Comparison of ENCODE assay signal across 16 cellular contexts in the genomic region with DNA sequence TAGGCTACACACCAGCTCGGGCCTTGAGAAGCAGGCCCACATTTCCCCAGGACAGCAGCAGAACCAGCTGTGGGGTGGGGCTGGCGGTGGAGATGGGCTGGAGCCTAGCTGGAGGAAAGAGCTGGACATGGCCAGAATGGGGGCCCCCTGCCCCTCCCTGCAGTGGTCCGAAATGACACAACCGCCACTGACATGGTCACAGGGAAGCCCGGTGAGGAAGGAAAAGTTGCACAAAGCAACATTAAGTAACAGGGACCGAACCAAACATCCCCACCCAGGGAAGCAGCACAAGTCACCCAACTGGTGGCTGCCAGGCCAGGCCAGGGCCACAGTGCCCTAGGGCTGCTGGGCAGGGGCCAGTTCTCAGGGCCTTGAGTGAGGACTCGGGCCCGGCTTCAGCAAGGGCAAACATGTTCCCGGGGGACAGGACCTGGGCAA. TPM values are rescaled to one million over a fixed set of nuclear protein-coding genes. Genes with fewer than 3 reads are reported as not detected.
A peak's percentile ranks its signal among the peaks of the same experiment; 100 is the strongest.
DNase-seq lines count a peak whose midpoint lies in the region; ATAC-seq and TF ChIP-seq lines count a peak whose summit lies in the region.
"Had no signal": no experiment of that assay in that cellular context is flagged by ENCODE, and none has a peak within 500 bp of the region (broad histone marks: within the 10 kb centered on the region; RNA-seq: fewer than 3 reads in every experiment).

No MANE protein-coding gene starts in this region.

- H4K91ac ChIP-seq in neuronal stem cell (ENCODE audit: low read depth, low read length, poor library complexity), result no peak overlapping the region

- no peak overlapping the region for H3K4me3 ChIP-seq in neuronal stem cell (ENCODE audit: low read length in 2 of 2)
- no peak overlapping the region for H3K4me3 ChIP-seq in upper lobe of right lung
- H3K4me3 ChIP-seq: thyroid gland had no signal

- intact Hi-C loops in left cardiac atrium (cut with DNase I), result loop anchor here (10.0 kb wide), 1 partner anchor 423 kb away; the partner anchor contains the start of gene CDH23 (in 2 of the 2)
- intact Hi-C loops in upper lobe of right lung (cut with DNase I), result loop anchor here (10.0 kb wide), 1 partner anchor 433 kb away; no protein-coding TSS in a partner anchor

- H3K27me3 ChIP-seq in neuronal stem cell (ENCODE audit: control insufficient read depth in 3 of 3, insufficient read depth in 3 of 3, low read depth in 1 of 3, low read length in 3 of 3) (no peaks in the 10 kb centered on the region), upper lobe of right lung (no peaks in the 10 kb centered on the region)
- H3K27me3 ChIP-seq: thyroid gland had no signal

- no peak overlapping the region for H4K8ac ChIP-seq in neuronal stem cell (ENCODE audit: low read depth, low read length)

- H3K4ac ChIP-seq in neuronal stem cell (ENCODE audit: low read length), result no peak overlapping the region

- H2BK5ac ChIP-seq in neuronal stem cell (ENCODE audit: low read length), result peak overlapping the region; percentile 15

- no peaks in the 10 kb centered on the region for H3K27me3 Mint-ChIP-seq in activated T-cell treated with anti-CD3 and anti-CD28 coated beads, Interleukin-2, amount 50 U/mL, for 24 hours
- H3K27me3 Mint-ChIP-seq in activated T-cell treated with anti-CD3 and anti-CD28 coated beads, Interleukin-2, amount 50 U/mL, for 72 hours (ENCODE audit: low read depth), result no peaks in the 10 kb centered on the region
- no peaks in the 10 kb centered on the region for H3K27me3 Mint-ChIP-seq in WTC11 (ENCODE audit: low read depth)
- H3K27me3 Mint-ChIP-seq: activated CD4-positive, alpha-beta memory T cell treated with anti-CD3 and anti-CD28 coated beads for 36 hours; CD4-positive, CD25-positive, alpha-beta regulatory T cell had no signal

- peak overlapping the region; percentile 23 for H3K23ac ChIP-seq in neuronal stem cell (ENCODE audit: low read depth, low read length, poor library complexity)

- H2BK12ac ChIP-seq in neuronal stem cell (ENCODE audit: low read length), result no peak overlapping the region

- H3K18ac ChIP-seq in neuronal stem cell (ENCODE audit: low read length), result no peak overlapping the region

- DNase-seq in activated T-cell treated with anti-CD3 and anti-CD28 coated beads, Interleukin-2, amount 50 U/mL, for 24 hours, result no peak
- no peak for DNase-seq in activated T-cell treated with anti-CD3 and anti-CD28 coated beads, Interleukin-2, amount 50 U/mL, for 72 hours
- DNase-seq in left cardiac atrium (peak; percentile 61), neuronal stem cell (ENCODE audit: low spot score) (no peak), upper lobe of right lung (peak; percentile 75), NCI-H2196 treated with DMSO at 0.1 percent for 48 hours (lab: John Stamatoyannopoulos, UW; ENCODE audit: unreplicated experiment) (no peak), WTC11 (ENCODE audit: low spot score) (no peak)
- DNase-seq: 8988T; activated CD4-positive, alpha-beta memory T cell treated with anti-CD3 and anti-CD28 coated beads for 36 hours; CD4-positive, CD25-positive, alpha-beta regulatory T cell; cortex of kidney; DMS79 treated with DMSO at 0.1 percent for 48 hours; NCI-H446 treated with DMSO at 0.1 percent for 48 hours; SK-N-SH; thyroid gland had no signal

- no peak overlapping the region for H2AK5ac ChIP-seq in neuronal stem cell (ENCODE audit: low read depth, low read length)

- H3K27ac Mint-ChIP-seq in activated T-cell treated with anti-CD3 and anti-CD28 coated beads, Interleukin-2, amount 50 U/mL, for 24 hours, result peak overlapping the region; percentile 38
- no peak overlapping the region for H3K27ac Mint-ChIP-seq in activated T-cell treated with anti-CD3 and anti-CD28 coated beads, Interleukin-2, amount 50 U/mL, for 72 hours
- H3K27ac Mint-ChIP-seq in WTC11, result no peak overlapping the region
- H3K27ac Mint-ChIP-seq: activated CD4-positive, alpha-beta memory T cell treated with anti-CD3 and anti-CD28 coated beads for 36 hours had no signal

- H3K36me3 ChIP-seq in neuronal stem cell (replicated peaks in 1 of 2; ENCODE audit: control insufficient read depth in 2 of 2, insufficient read depth in 2 of 2, low read length in 2 of 2) (peaks cover 65 to 88% of the 10 kb centered on the region in 2 donors), upper lobe of right lung (peaks cover 78% of the 10 kb centered on the region)

- H3K4me3 Mint-ChIP-seq in activated T-cell treated with anti-CD3 and anti-CD28 coated beads, Interleukin-2, amount 50 U/mL, for 24 hours, result no peak overlapping the region
- no peak overlapping the region for H3K4me3 Mint-ChIP-seq in activated T-cell treated with anti-CD3 and anti-CD28 coated beads, Interleukin-2, amount 50 U/mL, for 72 hours
- H3K4me3 Mint-ChIP-seq in WTC11, result no peak overlapping the region
- H3K4me3 Mint-ChIP-seq: activated CD4-positive, alpha-beta memory T cell treated with anti-CD3 and anti-CD28 coated beads for 36 hours; CD4-positive, CD25-positive, alpha-beta regulatory T cell had no signal

- H3K27ac ChIP-seq in neuronal stem cell (replicated peaks; ENCODE audit: low read length) (no peak overlapping the region), upper lobe of right lung (no peak overlapping the region)
- H3K27ac ChIP-seq: thyroid gland had no signal

- H3K4me1 Mint-ChIP-seq in activated T-cell treated with anti-CD3 and anti-CD28 coated beads, Interleukin-2, amount 50 U/mL, for 24 hours (ENCODE audit: low read depth), result peaks cover 12% of the 10 kb centered on the region
- H3K4me1 Mint-ChIP-seq in activated T-cell treated with anti-CD3 and anti-CD28 coated beads, Interleukin-2, amount 50 U/mL, for 72 hours (ENCODE audit: low read depth), result peaks cover 16% of the 10 kb centered on the region
- H3K4me1 Mint-ChIP-seq in WTC11, result no peaks in the 10 kb centered on the region

- H3K9ac ChIP-seq in neuronal stem cell (ENCODE audit: low read depth, low read length, poor library complexity), result no peak overlapping the region
- H3K9ac ChIP-seq: SK-N-SH had no signal

- no CpG with 5 or more reads among the region's 9 CpGs for WGBS in neuronal stem cell (ENCODE audit: extremely low coverage in 2 of 2, insufficient read length in 2 of 2, insufficient replicate concordance in 1 of 2), 2 donors

- H3K4me2 ChIP-seq in neuronal stem cell (ENCODE audit: insufficient read depth, low read length, poor library complexity, severe bottlenecking), result no peak overlapping the region
- H3K4me2 ChIP-seq: SK-N-SH had no signal

- no peak overlapping the region for H3K14ac ChIP-seq in neuronal stem cell (ENCODE audit: low read length)

- peaks cover 0 to 1% of the 10 kb centered on the region in 2 donors for H3K4me1 ChIP-seq in neuronal stem cell (ENCODE audit: control insufficient read depth in 2 of 2, insufficient read depth in 1 of 2, low read depth in 1 of 2, low read length in 2 of 2)
- H3K4me1 ChIP-seq in upper lobe of right lung, result peaks cover 6% of the 10 kb centered on the region

- H2BK15ac ChIP-seq in neuronal stem cell (ENCODE audit: low read length), result no peak overlapping the region

- peaks cover 84% of the 10 kb centered on the region for H3K36me3 Mint-ChIP-seq in activated T-cell treated with anti-CD3 and anti-CD28 coated beads, Interleukin-2, amount 50 U/mL, for 24 hours (ENCODE audit: low read depth)
- H3K36me3 Mint-ChIP-seq in activated T-cell treated with anti-CD3 and anti-CD28 coated beads, Interleukin-2, amount 50 U/mL, for 72 hours (ENCODE audit: insufficient read depth in 2 of 2), result peaks cover 4 to 11% of the 10 kb centered on the region in 2 donors
- peaks cover 70% of the 10 kb centered on the region for H3K36me3 Mint-ChIP-seq in WTC11

- POLR2A ChIA-PET in WTC11 (lab: Charles Lee), result no interaction called here

- H3K9me3 Mint-ChIP-seq in activated T-cell treated with anti-CD3 and anti-CD28 coated beads, Interleukin-2, amount 50 U/mL, for 24 hours, result no peaks in the 10 kb centered on the region
- H3K9me3 Mint-ChIP-seq in activated T-cell treated with anti-CD3 and anti-CD28 coated beads, Interleukin-2, amount 50 U/mL, for 72 hours, result no peaks in the 10 kb centered on the region
- H3K9me3 Mint-ChIP-seq in WTC11, result no peaks in the 10 kb centered on the region
- H3K9me3 Mint-ChIP-seq: activated CD4-positive, alpha-beta memory T cell treated with anti-CD3 and anti-CD28 coated beads for 36 hours; CD4-positive, CD25-positive, alpha-beta regulatory T cell had no signal

- H3K79me1 ChIP-seq in neuronal stem cell (ENCODE audit: low read depth, low read length), result peaks cover 2% of the 10 kb centered on the region

- no peak overlapping the region for H2AFZ ChIP-seq in neuronal stem cell (ENCODE audit: low read length)

- CTCF ChIA-PET in WTC11 (lab: Charles Lee), result no interaction called here

- no peak for ATAC-seq in activated T-cell treated with anti-CD3 and anti-CD28 coated beads, Interleukin-2, amount 50 U/mL, for 72 hours (replicated peaks in 1 of 2)
- ATAC-seq in left cardiac atrium (peak; percentile 45 to 60), upper lobe of right lung (peak; percentile 82), WTC11 (no peak), GM19351 (IDR thresholded peaks at IDR 0.05; ENCODE audit: unreplicated experiment) (no peak)

- TF ChIP-seq CTCF in upper lobe of right lung (IDR thresholded peaks at IDR 0.05), result no peak
- TF ChIP-seq CTCF in WTC11 (IDR thresholded peaks at IDR 0.05), result no peak

- no peak overlapping the region for H2BK120ac ChIP-seq in neuronal stem cell (ENCODE audit: low read depth, low read length)

- H3K9me3 ChIP-seq in neuronal stem cell (replicated peaks in 1 of 2; ENCODE audit: control insufficient read depth in 2 of 2, insufficient read depth in 1 of 2, low read depth in 1 of 2, low read length in 2 of 2) (no peaks in the 10 kb centered on the region), upper lobe of right lung (no peaks in the 10 kb centered on the region)
- H3K9me3 ChIP-seq: SK-N-SH, thyroid gland had no signal

TF ChIP-seq in WTC11, 78 proteins besides CTCF, POLR2A, EP300 and RAD21 (continues in another document):
- no peak for TF ChIP-seq IRF1 (CRISPR knock-in tag; IDR thresholded peaks at IDR 0.05)

RNA-seq across cellular contexts. Expression of gene PSAP, which starts 33.2 kb away (rescaled TPM):
- total RNA-seq in activated T-cell treated with anti-CD3 and anti-CD28 coated beads, Interleukin-2, amount 50 U/mL, for 72 hours, result 100 to 1,000 TPM; 111 to 139 TPM
- total RNA-seq in left cardiac atrium (1,000 to 10,000 TPM; 1,413 to 1,441 TPM), upper lobe of right lung (1,464 TPM), WTC11 (2021) (397 to 474 TPM (median 462 TPM) in 3 replicates)
- 264 TPM for polyA plus RNA-seq in neuronal stem cell (2013, experiment 1 of 2)
- 263 TPM for polyA plus RNA-seq in neuronal stem cell (2013, experiment 2 of 2)

RNA-seq across cellular contexts. Expression of gene VSIR, which starts 44.5 kb away (rescaled TPM):
- 10 to 100 TPM; 70.1 to 70.5 TPM for total RNA-seq in activated T-cell treated with anti-CD3 and anti-CD28 coated beads, Interleukin-2, amount 50 U/mL, for 72 hours
- total RNA-seq in left cardiac atrium (10 to 100 TPM; 40.6 to 65.3 TPM), upper lobe of right lung (128 TPM), WTC11 (2021) (0.74 to 1.3 TPM (median 0.78 TPM) in 3 replicates)
- polyA plus RNA-seq in neuronal stem cell (2013, experiment 1 of 2), result 0.29 TPM
- 0.48 TPM for polyA plus RNA-seq in neuronal stem cell (2013, experiment 2 of 2)

Comparison
In these comparisons a context has a peak if more than half of its experiments do, and no peak if none do; other contexts are left out.
1. DNase-seq: peak in left cardiac atrium (single experiment) and upper lobe of right lung (single experiment); none in activated T-cell treated with anti-CD3 and anti-CD28 coated beads, Interleukin-2, amount 50 U/mL, for 24 hours (single experiment), activated T-cell treated with anti-CD3 and anti-CD28 coated beads, Interleukin-2, amount 50 U/mL, for 72 hours (0 of 2), neuronal stem cell (single experiment), NCI-H2196 treated with DMSO at 0.1 percent for 48 hours (single experiment) and WTC11 (single experiment).
2. ATAC-seq: peak in left cardiac atrium (2 of 2) and upper lobe of right lung (single experiment); none in activated T-cell treated with anti-CD3 and anti-CD28 coated beads, Interleukin-2, amount 50 U/mL, for 72 hours (0 of 2), WTC11 (single experiment) and GM19351 (single experiment).
3. RNA of gene VSIR, which starts 44.5 kb away (total RNA-seq): 128 TPM in upper lobe of right lung (single experiment), 70.1 to 70.5 TPM in activated T-cell treated with anti-CD3 and anti-CD28 coated beads, Interleukin-2, amount 50 U/mL, for 72 hours and 40.6 to 65.3 TPM in left cardiac atrium; 0.74 to 1.3 TPM in WTC11; every median in the first group is over 10 times any median in the second.